1 cellular context compared by ENCODE assay signal in the genomic region with DNA sequence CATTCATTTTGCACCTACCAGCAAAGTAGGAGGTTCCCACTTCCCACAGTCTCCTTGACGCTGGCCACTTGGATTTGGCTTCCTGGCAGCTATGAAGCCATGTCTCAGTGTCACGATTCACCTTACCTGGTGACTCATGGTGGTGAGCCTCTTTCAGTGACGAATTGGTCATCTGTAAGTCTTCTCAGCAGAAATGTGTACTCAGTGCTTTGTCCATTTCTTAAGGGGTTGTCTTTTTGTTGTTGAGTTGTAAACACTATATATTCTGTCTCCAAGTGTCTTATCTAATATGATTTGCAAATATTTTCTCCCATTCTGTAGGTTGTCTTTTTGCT.
TF ChIP-seq lines count a peak whose summit lies in the region.

No MANE protein-coding gene starts in this region.

TF ChIP-seq in HCT116, 20 proteins besides CTCF, POLR2A, EP300 and RAD21:
- TF ChIP-seq ZNF274 (IDR thresholded peaks at IDR 0.05; ENCODE audit: low read depth, low read length) (no peak), JUND (IDR thresholded peaks at IDR 0.05) (peak; percentile 35; the same call in 1 of the 2 replicates), SRF (IDR thresholded peaks at IDR 0.05; ENCODE audit: low read depth) (0 out of 2 replicates have a peak, but pooled peaks have one; percentile 12)
TF ChIP-seq in HCT116: peak in this region for 2.
